8 cellular contexts compared by ENCODE assay signal in the genomic region with DNA sequence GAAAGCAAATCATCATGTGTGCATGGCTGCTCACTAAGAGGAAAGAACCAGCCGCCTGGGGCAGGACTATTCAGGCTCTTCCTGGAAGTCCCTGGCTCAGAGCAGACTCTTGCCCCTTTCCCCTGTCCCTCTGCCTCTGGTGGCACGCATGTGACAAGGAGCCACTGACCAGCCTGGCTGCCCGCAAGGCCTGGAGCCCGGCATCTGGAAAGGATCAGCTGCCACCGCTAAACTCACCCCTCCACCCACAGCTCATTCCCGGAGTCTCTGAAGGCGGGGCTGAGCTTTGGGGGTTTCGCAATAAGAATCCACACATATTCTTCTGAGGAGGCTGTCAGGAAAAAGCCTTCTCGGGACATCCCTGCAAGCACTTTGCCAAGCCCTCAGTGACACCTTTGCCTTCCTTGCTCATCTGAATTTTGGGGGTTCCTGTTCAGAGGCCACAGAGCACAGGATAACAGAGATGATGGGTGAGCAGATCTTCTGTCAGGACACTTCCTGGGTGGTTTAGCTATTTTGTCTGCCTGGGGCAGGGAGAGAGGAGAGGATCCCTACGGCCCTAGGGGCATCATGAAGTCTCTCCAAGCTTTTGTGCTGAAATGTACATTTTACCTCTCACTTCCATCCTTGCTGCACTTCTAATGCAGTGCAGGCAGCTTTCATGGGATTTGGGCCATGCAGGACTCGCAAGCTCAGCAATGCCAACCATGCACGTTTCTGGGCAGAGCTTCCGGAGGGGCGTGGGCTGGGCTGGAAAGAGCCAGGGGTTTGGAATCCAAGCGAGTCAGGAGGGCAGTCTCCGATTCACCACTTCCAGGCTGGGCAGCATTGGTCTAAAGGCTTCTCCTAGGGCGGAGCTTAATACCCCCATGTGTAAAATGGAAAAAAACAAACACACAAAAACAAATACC.
DNase-seq lines count a peak whose midpoint lies in the region; ATAC-seq and TF ChIP-seq lines count a peak whose summit lies in the region.

No MANE protein-coding gene starts in this region.

- intact Hi-C loops in adrenal gland (cut with DNase I): no loop called here

- no peaks in the 10 kb centered on the region for H3K9me3 ChIP-seq in adrenal gland (replicated peaks in 1 of 3)

- H3K36me3 Mint-ChIP-seq in stimulated activated effector memory CD8-positive, alpha-beta T cell treated with anti-CD3 and anti-CD28 coated beads, Interleukin-12 subunit alpha, Interleukin-12 subunit beta, amount 100 ng/mL, for 72 hours: no peaks in the 10 kb centered on the region

- no peak for TF ChIP-seq CTCF in adrenal gland (IDR thresholded peaks at IDR 0.05)

- peaks cover 0 to 6% of the 10 kb centered on the region in 2 donors for H3K4me1 ChIP-seq in adrenal gland (replicated peaks in 1 of 2)

- H3K27ac ChIP-seq in adrenal gland: peak overlapping the region in 2 of 5 donors; percentile 26 to 83

- WGBS in adrenal gland, 4 donors: 34 to 41% (median 35%) methylated on average over 10 to 17 of the region's 17 CpGs

- no peaks in the 10 kb centered on the region for H3K27me3 ChIP-seq in adrenal gland

- H3K36me3 ChIP-seq in adrenal gland (replicated peaks in 1 of 2): no peaks in the 10 kb centered on the region

- no peaks in the 10 kb centered on the region for H3K4me1 Mint-ChIP-seq in stimulated activated effector memory CD8-positive, alpha-beta T cell treated with anti-CD3 and anti-CD28 coated beads, Interleukin-12 subunit alpha, Interleukin-12 subunit beta, amount 100 ng/mL, for 72 hours

- no peak overlapping the region for H3K4me3 Mint-ChIP-seq in stimulated activated effector memory CD8-positive, alpha-beta T cell treated with anti-CD3 and anti-CD28 coated beads, Interleukin-12 subunit alpha, Interleukin-12 subunit beta, amount 100 ng/mL, for 72 hours

- H3K9me3 Mint-ChIP-seq in stimulated activated effector memory CD8-positive, alpha-beta T cell treated with anti-CD3 and anti-CD28 coated beads, Interleukin-12 subunit alpha, Interleukin-12 subunit beta, amount 100 ng/mL, for 72 hours: no peaks in the 10 kb centered on the region

- no peak for TF ChIP-seq POLR2A in adrenal gland (IDR thresholded peaks at IDR 0.05)

- DNase-seq in HK-2 (ENCODE audit: unreplicated experiment): peak; percentile 68
- peak; percentile 48 to 84 (median 67) for DNase-seq in adrenal gland
- DNase-seq in hepatic stellate cell (ENCODE audit: low spot score): peak; percentile 91
- peak; percentile 78 for DNase-seq in skeletal muscle cell (ENCODE audit: low read depth)
- DNase-seq in activated CD4-positive, alpha-beta T cell treated with anti-CD3 and anti-CD28 coated beads for 4 hours: no peak
- DNase-seq in stimulated activated effector memory CD8-positive, alpha-beta T cell treated with anti-CD3 and anti-CD28 coated beads, Interleukin-12 subunit alpha, Interleukin-12 subunit beta, amount 100 ng/mL, for 72 hours (ENCODE audit: low spot score in 2 of 2): no peak
- no peak for DNase-seq in NCI-H2171 (lab: John Stamatoyannopoulos, UW)

- ATAC-seq in GM21367 (IDR thresholded peaks at IDR 0.05; ENCODE audit: unreplicated experiment): no peak
- no peak for ATAC-seq in stimulated activated effector memory CD8-positive, alpha-beta T cell treated with anti-CD3 and anti-CD28 coated beads, Interleukin-12 subunit alpha, Interleukin-12 subunit beta, amount 100 ng/mL, for 72 hours

- no peak overlapping the region for H3K27ac Mint-ChIP-seq in stimulated activated effector memory CD8-positive, alpha-beta T cell treated with anti-CD3 and anti-CD28 coated beads, Interleukin-12 subunit alpha, Interleukin-12 subunit beta, amount 100 ng/mL, for 72 hours

- H3K4me3 ChIP-seq in adrenal gland (no peak overlapping the region), skeletal muscle cell (ENCODE audit: low read depth, low read length) (peak overlapping the region; percentile 53)

Comparison
In these comparisons a context has a peak if more than half of its experiments do, and no peak if none do; other contexts are left out.
1. DNase-seq: peak in HK-2 (single experiment), adrenal gland (7 of 7), hepatic stellate cell (single experiment) and skeletal muscle cell (single experiment); none in activated CD4-positive, alpha-beta T cell treated with anti-CD3 and anti-CD28 coated beads for 4 hours (0 of 2), stimulated activated effector memory CD8-positive, alpha-beta T cell treated with anti-CD3 and anti-CD28 coated beads, Interleukin-12 subunit alpha, Interleukin-12 subunit beta, amount 100 ng/mL, for 72 hours (0 of 2) and NCI-H2171 (single experiment).